Comparison of ENCODE assay signal across 20 cellular contexts in the genomic region with DNA sequence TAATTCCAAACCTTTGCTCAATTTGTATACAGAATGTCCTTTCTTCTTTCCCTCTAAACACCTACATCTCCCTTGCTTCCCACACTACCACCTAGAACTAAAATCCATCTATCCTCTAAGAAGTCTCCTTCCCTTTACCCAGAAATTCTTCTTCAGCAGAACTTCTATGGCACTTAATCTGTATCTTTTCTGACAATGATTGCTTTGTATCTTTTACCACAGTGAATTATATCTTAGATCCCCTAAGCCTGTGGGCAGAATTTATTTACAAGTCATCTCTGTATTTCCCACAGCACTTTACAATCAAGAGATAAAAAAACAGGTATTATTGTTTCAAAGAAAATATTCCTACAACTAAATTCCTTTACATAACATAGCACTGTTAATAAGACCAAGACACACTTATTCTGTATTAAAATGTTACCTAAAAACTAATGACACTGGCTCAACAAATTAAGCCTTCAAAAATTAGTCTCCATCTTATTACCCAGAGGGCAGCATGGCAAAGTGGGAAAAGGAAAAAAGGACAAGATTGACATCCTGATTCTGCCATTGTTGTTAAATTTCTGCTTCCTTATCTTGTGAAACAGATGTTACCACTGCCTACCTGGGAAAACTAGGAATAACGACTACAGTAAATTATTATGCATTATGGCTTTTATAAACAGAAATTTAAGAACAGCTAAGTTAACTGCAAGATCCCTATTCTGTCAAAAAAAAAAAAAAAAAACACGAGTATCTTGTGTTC. TPM values are rescaled to one million over a fixed set of nuclear protein-coding genes. Genes with fewer than 3 reads are reported as not detected.
DNase-seq lines count a peak whose midpoint lies in the region; ATAC-seq and TF ChIP-seq lines count a peak whose summit lies in the region.
"Had no signal": no experiment of that assay in that cellular context is flagged by ENCODE, and none has a peak within 500 bp of the region (broad histone marks: within the 10 kb centered on the region; RNA-seq: fewer than 3 reads in every experiment).

No MANE protein-coding gene starts in this region.

- peaks cover 93 to 98% of the 10 kb centered on the region in 2 donors for H3K4me1 Mint-ChIP-seq in immature natural killer cell
- peaks cover 46% of the 10 kb centered on the region for H3K4me1 Mint-ChIP-seq in CD14-positive monocyte

- H3F3A ChIP-seq in PC-9 (ENCODE audit: insufficient read depth, low read depth), result peaks cover 47% of the 10 kb centered on the region

- H3K4me1 ChIP-seq in cardiac muscle cell (ENCODE audit: low read depth) (peaks cover 53% of the 10 kb centered on the region), heart left ventricle (peaks cover 20 to 85% (median 75%) of the 10 kb centered on the region in 12 donors), PC-9 (replicated peaks; ENCODE audit: insufficient read depth) (no peaks in the 10 kb centered on the region)

- peak overlapping the region; percentile 3 to 46 (median 37) for H3K4me3 Mint-ChIP-seq in immature natural killer cell
- H3K4me3 Mint-ChIP-seq in CD14-positive monocyte, result no peak overlapping the region
- H3K4me3 Mint-ChIP-seq: activated T-helper 17 cell treated with anti-CD3 and anti-CD28 coated beads, Interleukin-2, amount 50 U/mL, for 72 hours; T-helper 1 cell treated with Interleukin-12 subunit alpha and Interleukin-12 subunit beta and Interleukin-4 antibody, amounts not matched to agents 30 μg/mL and 1 μg/mL, for 36 hours had no signal

- H3K9me2 ChIP-seq in PC-9 (ENCODE audit: insufficient read depth), result no peaks in the 10 kb centered on the region

- no peak for ATAC-seq in heart left ventricle
- ATAC-seq: activated T-helper 17 cell treated with anti-CD3 and anti-CD28 coated beads, Interleukin-2, amount 50 U/mL, for 72 hours had no signal

- intact Hi-C loops in heart left ventricle (cut with DNase I) (loop anchor here in 1 of 10 donors (5.0 kb wide), 1 partner anchor 37 kb away; no protein-coding TSS in a partner anchor), PC-9 (cut with micrococcal nuclease; ENCODE audit: unreplicated experiment) (no loop called here), CD14-positive monocyte (cut with micrococcal nuclease) (loop anchor here in 1 of 2 donors (5.0 kb wide), 1 partner anchor 37 kb away; no protein-coding TSS in a partner anchor)

- CTCF ChIA-PET in PC-9 (lab: Charles Lee), result no interaction called here

- POLR2A ChIA-PET in PC-9 (lab: Charles Lee; ENCODE audit: unreplicated experiment), result no interaction called here

- H3K27ac Mint-ChIP-seq in immature natural killer cell (peak overlapping the region in 5 of 6 donors; percentile 10 to 67 (median 31)), CD14-positive monocyte (peak overlapping the region in 2 of 7 donors; percentile 12 to 48)
- H3K27ac Mint-ChIP-seq: activated T-helper 17 cell treated with anti-CD3 and anti-CD28 coated beads, Interleukin-2, amount 50 U/mL, for 72 hours; T-helper 1 cell treated with Interleukin-12 subunit alpha and Interleukin-12 subunit beta and Interleukin-4 antibody, amounts not matched to agents 30 μg/mL and 1 μg/mL, for 36 hours had no signal

- H3K36me3 Mint-ChIP-seq in immature natural killer cell (peaks cover 0 to 4% (median 4%) of the 10 kb centered on the region in 3 donors), CD14-positive monocyte (peaks cover 5 to 23% of the 10 kb centered on the region in 2 donors)

- 35 to 63% (median 43%) methylated on average over 2 of the region's 2 CpGs for WGBS in heart left ventricle, 4 donors

- TF ChIP-seq CTCF in cardiac muscle cell (IDR thresholded peaks at IDR 0.05; ENCODE audit: low read depth, low read length) (no peak), heart left ventricle (IDR thresholded peaks at IDR 0.05) (no peak), PC-9 (conservative IDR thresholded peaks at IDR 0.05) (no peak), CD14-positive monocyte (IDR thresholded peaks at IDR 0.05) (no peak)

- no peak for DNase-seq in cardiac muscle cell (ENCODE audit: low read depth in 1 of 2, low spot score in 1 of 2)
- no peak for DNase-seq in heart left ventricle
- no peak for DNase-seq in PC-9
- no peak for DNase-seq in immature natural killer cell
- no peak for DNase-seq in NCI-H2227 treated with DMSO at 0.1 percent for 48 hours (lab: John Stamatoyannopoulos, UW)
- no peak for DNase-seq in CD14-positive monocyte (ENCODE audit: low spot score)
- no peak for DNase-seq in C1 segment of cervical spinal cord (lab: John Stamatoyannopoulos, UW)
- no peak for DNase-seq in amniotic stem cell (lab: John Stamatoyannopoulos, UW)
- DNase-seq: midbrain; NCI-H1092; NCI-H69; occipital lobe; SHP77; stimulated activated naive CD4-positive, alpha-beta T cell treated with Interleukin-2 at 50 U/mL for 16 hours; trophoblast cell; WERI-Rb-1 had no signal

- peaks cover 2 to 11% (median 2%) of the 10 kb centered on the region in 3 donors for H3K27me3 Mint-ChIP-seq in immature natural killer cell (ENCODE audit: low read depth in 3 of 3)
- no peaks in the 10 kb centered on the region for H3K27me3 Mint-ChIP-seq in CD14-positive monocyte (ENCODE audit: low read depth in 3 of 3)
- H3K27me3 Mint-ChIP-seq: activated T-helper 17 cell treated with anti-CD3 and anti-CD28 coated beads, Interleukin-2, amount 50 U/mL, for 72 hours had no signal

- H3K4me2 ChIP-seq in PC-9, result no peak overlapping the region

- no peak overlapping the region for H3K4me3 ChIP-seq in cardiac muscle cell
- H3K4me3 ChIP-seq in heart left ventricle, result no peak overlapping the region
- no peak overlapping the region for H3K4me3 ChIP-seq in PC-9
- H3K4me3 ChIP-seq: HAP-1, right atrium auricular region had no signal

- no peaks in the 10 kb centered on the region for H3K9me3 ChIP-seq in cardiac muscle cell (ENCODE audit: low read depth)
- H3K9me3 ChIP-seq in heart left ventricle, result no peaks in the 10 kb centered on the region
- no peaks in the 10 kb centered on the region for H3K9me3 ChIP-seq in PC-9 (ENCODE audit: insufficient read depth, low read depth)
- H3K9me3 ChIP-seq: HAP-1, right atrium auricular region had no signal

- BruUV-seq in PC-9 (replicated peaks; lab: Mats Ljungman, UMichigan), result no TSS peak

- H4K20me1 ChIP-seq in PC-9 (ENCODE audit: insufficient read depth), result peaks cover 93% of the 10 kb centered on the region

- H3K27ac ChIP-seq in cardiac muscle cell (peak overlapping the region; percentile 36), heart left ventricle (no peak overlapping the region), PC-9 (peak overlapping the region; percentile 30; the same call in 1 of the 2 replicates)
- H3K27ac ChIP-seq: right atrium auricular region, WERI-Rb-1 had no signal

- no peak for TF ChIP-seq POLR2A in heart left ventricle (IDR thresholded peaks at IDR 0.05)

- H2AFZ ChIP-seq in PC-9, result no peak overlapping the region

- H3K27me3 ChIP-seq in cardiac muscle cell, result no peaks in the 10 kb centered on the region
- H3K27me3 ChIP-seq in heart left ventricle, result no peaks in the 10 kb centered on the region
- H3K27me3 ChIP-seq in PC-9 (ENCODE audit: insufficient read depth, low read depth), result no peaks in the 10 kb centered on the region
- H3K27me3 ChIP-seq: right atrium auricular region had no signal

- H3K9me3 Mint-ChIP-seq in immature natural killer cell (no peaks in the 10 kb centered on the region), CD14-positive monocyte (no peaks in the 10 kb centered on the region)
- H3K9me3 Mint-ChIP-seq: activated T-helper 17 cell treated with anti-CD3 and anti-CD28 coated beads, Interleukin-2, amount 50 U/mL, for 72 hours; T-helper 1 cell treated with Interleukin-12 subunit alpha and Interleukin-12 subunit beta and Interleukin-4 antibody, amounts not matched to agents 30 μg/mL and 1 μg/mL, for 36 hours had no signal

- H3K79me2 ChIP-seq in PC-9 (ENCODE audit: low read depth), result peaks cover 97% of the 10 kb centered on the region

- H3K36me3 ChIP-seq in cardiac muscle cell (no peaks in the 10 kb centered on the region), heart left ventricle (no peaks in the 10 kb centered on the region), PC-9 (ENCODE audit: low read depth) (0 out of 2 replicates have a peak, but pooled peaks cover 3% of the 10 kb centered on the region)
- H3K36me3 ChIP-seq: HAP-1, right atrium auricular region had no signal

RNA-seq across cellular contexts. Expression of gene KANSL1, which starts 42.8 kb away (rescaled TPM):
- total RNA-seq in cardiac muscle cell (69.4 and 109 TPM in 2 replicates), heart left ventricle (10 to 100 TPM; 22.7 to 57.2 (median 32.6) TPM), PC-9 (2021) (42.6 and 52.5 TPM in 2 replicates)
- polyA plus RNA-seq in cardiac muscle cell (52.6 and 61.2 TPM in 2 replicates), heart left ventricle (10 to 100 TPM; 13.7 to 17.0 TPM), immature natural killer cell (10 to 100 TPM in 1 of 3 donors, 1 to 10 TPM in 2; 3.3 to 21.9 (median 8.6) TPM), CD14-positive monocyte (1 to 10 TPM; 3.1 to 4.6 TPM)

Comparison
In these comparisons a context has a peak if more than half of its experiments do, and no peak if none do; other contexts are left out.
1. H3K27ac ChIP-seq: peak in cardiac muscle cell (single experiment) and PC-9 (single experiment); none in heart left ventricle (0 of 12).
2. H3K4me3 Mint-ChIP-seq: peak in immature natural killer cell (5 of 5); none in CD14-positive monocyte (0 of 2).